In the genomic region with DNA sequence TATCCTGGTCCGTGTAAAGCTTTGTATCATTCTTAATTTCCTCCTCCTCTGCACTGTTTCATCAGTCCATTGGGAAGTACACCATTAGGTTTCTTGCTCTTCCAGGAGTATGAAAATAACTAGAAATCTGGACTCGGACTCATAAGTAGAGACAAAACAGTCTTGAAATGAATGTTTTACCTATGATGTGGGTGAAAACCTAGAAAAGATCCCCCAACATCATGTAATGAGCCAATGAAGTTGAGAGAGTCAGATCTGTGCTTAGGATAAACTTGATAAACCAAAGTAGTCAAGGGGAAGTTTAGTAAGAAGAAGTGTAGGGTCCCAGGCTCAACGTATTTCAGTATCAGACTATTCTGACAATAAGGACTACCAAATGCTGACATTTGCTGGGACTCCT, we compare ENCODE assay signal across 21 cellular contexts.
"Had no signal": no experiment of that assay in that cellular context is flagged by ENCODE, and none has a peak within 500 bp of the region (broad histone marks: within the 10 kb centered on the region; RNA-seq: fewer than 3 reads in every experiment).

No MANE protein-coding gene starts in this region.

- H3K36me3 Mint-ChIP-seq: immature natural killer cell, mesothelial cell of epicardium, naive B cell had no signal

- DNase-seq: colonic mucosa; cortex of kidney; dermis blood vessel endothelial cell; effector CD4-positive, alpha-beta T cell; effector memory CD4-positive, alpha-beta T cell; foreskin keratinocyte; heart left ventricle; hypothalamus; immature natural killer cell; islet precursor cell; kidney; kidney glomerular epithelial cell; left colon; left ventricle myocardium superior; lower lobe of right lung; mesenchymal stem cell; mucosa of descending colon; naive B cell had no signal

- H3K4me3 Mint-ChIP-seq: immature natural killer cell, mesothelial cell of epicardium, naive B cell had no signal

- ATAC-seq: foreskin keratinocyte, gastroesophageal sphincter, heart left ventricle, left colon, left lobe of liver, left ventricle myocardium superior, lower lobe of right lung, mucosa of descending colon had no signal

- H3K4me1 Mint-ChIP-seq: immature natural killer cell, naive B cell had no signal

- H3K27ac Mint-ChIP-seq: immature natural killer cell, mesothelial cell of epicardium, naive B cell had no signal

- H3K9me3 Mint-ChIP-seq: immature natural killer cell, mesothelial cell of epicardium, naive B cell had no signal
